ENCODE assay signal across 9 cellular contexts in the genomic region with DNA sequence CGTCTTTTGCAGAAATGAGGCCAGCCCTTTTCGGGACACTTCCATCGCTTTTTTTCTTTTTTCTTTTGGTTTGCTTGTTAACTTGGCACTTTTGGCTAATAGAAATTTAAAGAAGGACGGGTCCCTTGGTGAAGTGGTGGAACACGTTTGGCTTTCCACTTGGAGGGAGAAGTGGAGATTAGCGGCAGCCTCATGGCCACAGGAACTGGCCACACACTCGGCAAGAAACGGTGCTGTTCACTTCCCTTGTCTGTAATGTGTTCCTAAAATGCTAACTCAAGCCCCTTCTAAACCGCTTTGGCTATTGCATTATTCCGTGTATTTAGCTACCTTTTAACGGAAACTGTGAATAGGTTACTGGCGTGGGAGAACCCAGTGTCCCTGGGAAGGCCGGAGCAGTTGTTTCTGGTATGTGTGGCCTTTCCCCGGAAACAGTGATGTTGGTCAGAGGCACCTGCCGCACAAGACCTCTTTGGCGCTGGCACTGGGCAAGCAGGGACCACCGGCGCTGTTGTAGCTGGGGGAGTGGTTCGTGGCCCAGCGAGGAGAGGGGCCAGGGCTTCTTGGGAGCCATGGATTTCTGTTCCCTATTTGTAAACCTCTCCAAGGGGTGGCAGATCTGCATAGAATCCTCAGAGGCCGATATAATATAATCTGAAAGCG. TPM values are rescaled to one million over a fixed set of nuclear protein-coding genes. Genes with fewer than 3 reads are reported as not detected.
A peak's percentile ranks its signal among the peaks of the same experiment; 100 is the strongest.
DNase-seq lines count a peak whose midpoint lies in the region; ATAC-seq, FAIRE-seq and TF ChIP-seq lines count a peak whose summit lies in the region.
"Had no signal": no experiment of that assay in that cellular context is flagged by ENCODE, and none has a peak within 500 bp of the region (broad histone marks: within the 10 kb centered on the region; RNA-seq: fewer than 3 reads in every experiment).

No MANE protein-coding gene starts in this region.

- H3K27me3 ChIP-seq in Peyer's patch: no peaks in the 10 kb centered on the region

- H3K4me3 ChIP-seq in Peyer's patch: peak overlapping the region in 3 of 4 donors; percentile 21 to 68 (median 65)

- DNase-seq in DMS53 (lab: John Stamatoyannopoulos, UW): peak; percentile 83
- DNase-seq in Peyer's patch: peak in 1 of 3 donors; percentile 54
- peak; percentile 3 for DNase-seq in foreskin melanocyte
- DNase-seq in pons (ENCODE audit: low spot score): peak; percentile 39
- no peak for DNase-seq in urothelium cell line (ENCODE audit: low spot score)
- no peak for DNase-seq in NK-92 (lab: John Stamatoyannopoulos, UW; ENCODE audit: unreplicated experiment)
- no peak for DNase-seq in AML-193 (lab: John Stamatoyannopoulos, UW)
- DNase-seq in omental fat pad (ENCODE audit: low spot score): no peak

- no peak for TF ChIP-seq CTCF in Peyer's patch (IDR thresholded peaks at IDR 0.05)
- no peak for TF ChIP-seq CTCF in omental fat pad (IDR thresholded peaks at IDR 0.05)

- ATAC-seq in omental fat pad (ENCODE audit: low FRiP score): no peak

- H3K4me1 ChIP-seq in Peyer's patch: peaks cover 0 to 63% (median 0%) of the 10 kb centered on the region in 4 donors

- no peak for TF ChIP-seq POLR2A in Peyer's patch (IDR thresholded peaks at IDR 0.05)

- H3K9me3 ChIP-seq in Peyer's patch: no peaks in the 10 kb centered on the region

- H3K27ac ChIP-seq in Peyer's patch: peak overlapping the region in 3 of 4 donors; percentile 34 to 85 (median 64)

- no peaks in the 10 kb centered on the region for H3K36me3 ChIP-seq in Peyer's patch

- FAIRE-seq in urothelium cell line (lab: Jason Lieb, UNC): no peak
- FAIRE-seq: GM18507 had no signal

RNA-seq across cellular contexts. Expression of gene RAMP1, which starts 1.0 kb away (rescaled TPM):
- total RNA-seq in Peyer's patch (10 to 100 TPM; 11.6 to 87.4 (median 37.1) TPM), omental fat pad (10 to 100 TPM in 3 of 4 donors, 1 to 10 TPM in 1; 1.3 to 50.8 (median 31.5) TPM)

Comparison
In these comparisons a context has a peak if more than half of its experiments do, and no peak if none do; other contexts are left out.
1. DNase-seq: peak in DMS53 (single experiment), foreskin melanocyte (single experiment) and pons (single experiment); none in urothelium cell line (single experiment), NK-92 (single experiment), AML-193 (0 of 2) and omental fat pad (single experiment).